ENCODE assay signal across 22 cellular contexts in the genomic region with DNA sequence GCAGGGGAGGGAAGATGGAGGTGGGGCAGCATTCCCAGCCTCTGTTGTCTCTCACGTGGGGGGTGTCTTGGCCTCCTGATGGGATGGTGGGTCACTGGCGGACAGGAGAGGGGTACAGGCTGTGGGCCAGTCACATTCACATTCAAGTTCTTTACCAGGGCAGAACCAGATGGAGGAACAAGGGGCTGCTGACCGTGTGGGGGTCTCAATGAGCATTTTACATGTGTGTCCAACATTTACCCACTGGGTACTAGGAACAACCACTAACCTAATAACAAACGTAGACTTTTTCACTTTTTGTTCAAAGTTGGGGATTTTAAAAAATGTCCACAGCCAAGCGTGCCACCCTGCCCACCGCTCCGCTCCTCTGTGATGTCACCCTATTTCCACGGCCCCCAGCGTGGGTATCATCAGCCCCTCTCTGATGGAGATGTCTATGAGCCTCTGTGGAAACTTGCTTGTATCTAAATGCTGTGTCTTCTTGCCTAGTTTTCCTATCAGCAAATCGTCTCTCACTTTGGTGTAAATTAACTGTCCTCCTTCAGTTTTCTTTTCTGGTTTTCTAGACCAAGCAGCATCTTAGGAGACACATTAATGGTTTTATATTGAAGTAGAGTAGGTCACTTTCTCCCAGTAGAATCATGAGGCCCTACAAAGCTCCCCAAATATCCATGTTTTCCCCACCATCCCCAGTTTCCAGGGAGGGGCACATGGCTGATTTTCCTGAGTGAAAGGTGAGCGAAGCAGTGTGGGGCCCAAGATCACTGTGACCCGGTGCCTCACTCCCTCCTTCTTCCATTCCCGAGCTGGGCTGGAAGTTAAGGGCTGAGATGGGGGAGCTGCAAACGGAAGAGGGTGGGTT.
"Had no signal": no experiment of that assay in that cellular context is flagged by ENCODE, and none has a peak within 500 bp of the region (broad histone marks: within the 10 kb centered on the region; RNA-seq: fewer than 3 reads in every experiment).

No MANE protein-coding gene starts in this region.

- H3K36me3 Mint-ChIP-seq: activated naive CD8-positive, alpha-beta T cell treated with anti-CD3 and anti-CD28 coated beads, Interleukin-2, amount 10 ng/mL, durations not matched to agents 7 days and 5 days; naive thymus-derived CD8-positive, alpha-beta T cell; T-cell had no signal

- ATAC-seq: gastrocnemius medialis; heart right ventricle; left lung; naive thymus-derived CD8-positive, alpha-beta T cell; T-cell had no signal

- H3K4me1 Mint-ChIP-seq: activated naive CD8-positive, alpha-beta T cell treated with anti-CD3 and anti-CD28 coated beads, Interleukin-2, amount 10 ng/mL, durations not matched to agents 7 days and 5 days; naive thymus-derived CD8-positive, alpha-beta T cell; T-cell had no signal

- H3K4me3 Mint-ChIP-seq: activated naive CD8-positive, alpha-beta T cell treated with anti-CD3 and anti-CD28 coated beads, Interleukin-2, amount 10 ng/mL, durations not matched to agents 7 days and 5 days; naive thymus-derived CD8-positive, alpha-beta T cell; T-cell had no signal

- H3K27me3 Mint-ChIP-seq: activated naive CD8-positive, alpha-beta T cell treated with anti-CD3 and anti-CD28 coated beads, Interleukin-2, amount 10 ng/mL, durations not matched to agents 7 days and 5 days had no signal

- H3K27me3 ChIP-seq: brain microvascular endothelial cell, gastrocnemius medialis, neutrophil, transverse colon had no signal

- H3K4me3 ChIP-seq: gastrocnemius medialis, heart right ventricle, left lung, skin epidermis, transverse colon had no signal

- H3K9me3 Mint-ChIP-seq: activated naive CD8-positive, alpha-beta T cell treated with anti-CD3 and anti-CD28 coated beads, Interleukin-2, amount 10 ng/mL, durations not matched to agents 7 days and 5 days; T-cell had no signal

- DNase-seq: activated CD4-positive, alpha-beta T cell treated with anti-CD3 and anti-CD28 coated beads for 1 hour; activated CD4-positive, alpha-beta T cell treated with anti-CD3 and anti-CD28 coated beads, Interleukin-2, amount 50 U/mL, for 4 hours; activated gamma-delta T cell treated with Interleukin-2 at 50 U/mL for 16 hours; activated naive CD8-positive, alpha-beta T cell treated with anti-CD3 and anti-CD28 coated beads, Interleukin-2, amount 10 ng/mL, durations not matched to agents 7 days and 5 days; anterior cingulate cortex; brain microvascular endothelial cell; dermis blood vessel endothelial cell; gastrocnemius medialis; mesenchymal stem cell; SK-N-SH; stimulated activated CD4-positive, alpha-beta T cell treated with anti-CD3 and anti-CD28 coated beads, Interleukin-4, amount 100 ng/mL, for 4 hours; stimulated activated CD8-positive, alpha-beta memory T cell treated with anti-CD3 and anti-CD28 coated beads, Interleukin-4, amount 100 ng/mL, for 48 hours; stimulated activated naive CD4-positive, alpha-beta T cell treated with Interleukin-2 at 50 U/mL for 16 hours; T-helper 9 cell; transverse colon had no signal

- H3K4me1 ChIP-seq: gastrocnemius medialis, heart right ventricle, left lung, transverse colon had no signal

- H3K27ac Mint-ChIP-seq: activated naive CD8-positive, alpha-beta T cell treated with anti-CD3 and anti-CD28 coated beads, Interleukin-2, amount 10 ng/mL, durations not matched to agents 7 days and 5 days; naive thymus-derived CD8-positive, alpha-beta T cell; T-cell had no signal

- H3K9me3 ChIP-seq: gastrocnemius medialis, left lung, neutrophil, SK-N-SH, transverse colon had no signal

- H3K36me3 ChIP-seq: brain microvascular endothelial cell, gastrocnemius medialis, heart right ventricle, left lung, neutrophil, transverse colon had no signal

- H3K27ac ChIP-seq: brain microvascular endothelial cell, epithelial cell of prostate, gastrocnemius medialis, heart right ventricle, left lung, neutrophil, skin epidermis, transverse colon had no signal
